29 cellular contexts compared by ENCODE assay signal in the genomic region with DNA sequence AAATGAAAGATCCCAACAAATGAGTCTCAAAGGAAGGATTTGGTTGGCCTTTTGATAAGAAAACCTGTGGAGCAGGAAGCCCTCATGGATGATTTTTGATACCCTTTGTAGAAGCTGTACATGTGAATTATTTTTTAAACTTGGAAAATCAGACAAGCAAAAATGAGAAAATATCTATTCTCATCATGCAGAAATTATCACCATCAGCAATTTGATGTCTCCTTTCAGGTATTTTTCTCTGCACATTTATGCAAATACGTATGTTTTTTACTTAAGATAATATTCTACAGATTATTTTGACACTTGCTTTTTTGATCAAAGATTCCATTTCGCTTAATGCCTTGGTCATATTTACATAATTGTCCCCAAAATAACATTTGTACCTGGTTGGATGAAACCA. TPM values are rescaled to one million over a fixed set of nuclear protein-coding genes. Genes with fewer than 3 reads are reported as not detected.
"Had no signal": no experiment of that assay in that cellular context is flagged by ENCODE, and none has a peak within 500 bp of the region (broad histone marks: within the 10 kb centered on the region; RNA-seq: fewer than 3 reads in every experiment).

No MANE protein-coding gene starts in this region.

- ATAC-seq: left cardiac atrium; left lobe of liver; lower lobe of right lung; naive thymus-derived CD8-positive, alpha-beta T cell; pancreas; right cardiac atrium; stimulated activated effector memory CD8-positive, alpha-beta T cell treated with anti-CD3 and anti-CD28 coated beads, Interleukin-12 subunit alpha, Interleukin-12 subunit beta, amount 100 ng/mL, for 72 hours; upper lobe of right lung had no signal

- H3K36me3 ChIP-seq: lower lobe of right lung, pancreas, prostate gland, sigmoid colon, suprapubic skin, thoracic aorta, tibial artery, upper lobe of right lung had no signal

- FAIRE-seq: keratinocyte, pancreas, small intestine, urothelium cell line had no signal

- H3K9me3 ChIP-seq: lower lobe of right lung, pancreas, prostate gland, sigmoid colon, spleen, thoracic aorta, tibial artery, upper lobe of right lung had no signal

- DNase-seq: hippocampal formation; kidney glomerular epithelial cell; left cardiac atrium; lower lobe of right lung; mammary epithelial cell; mesenchymal stem cell; naive thymus-derived CD8-positive, alpha-beta T cell; nucleus accumbens; pancreas; retina; right cardiac atrium; sigmoid colon; small intestine; stimulated activated naive CD4-positive, alpha-beta T cell; tibial artery; trophoblast cell; upper lobe of right lung had no signal

- H3K9me3 Mint-ChIP-seq: nephron; neural crest cell; stimulated activated effector memory CD8-positive, alpha-beta T cell treated with anti-CD3 and anti-CD28 coated beads, Interleukin-12 subunit alpha, Interleukin-12 subunit beta, amount 100 ng/mL, for 72 hours; stimulated activated naive CD8-positive, alpha-beta T cell treated with anti-CD3 and anti-CD28 coated beads, Interleukin-15, Interleukin-2, amounts not matched to agents 100 ng/mL and 50 ng/mL, for 24 hours had no signal

- H3K4me3 Mint-ChIP-seq: naive thymus-derived CD8-positive, alpha-beta T cell; nephron; neural crest cell; stimulated activated effector memory CD8-positive, alpha-beta T cell treated with anti-CD3 and anti-CD28 coated beads, Interleukin-12 subunit alpha, Interleukin-12 subunit beta, amount 100 ng/mL, for 72 hours; stimulated activated naive CD8-positive, alpha-beta T cell treated with anti-CD3 and anti-CD28 coated beads, Interleukin-15, Interleukin-2, amounts not matched to agents 100 ng/mL and 50 ng/mL, for 24 hours had no signal

- H3K4me3 ChIP-seq: lower lobe of right lung, pancreas, prostate gland, sigmoid colon, spleen, suprapubic skin, thoracic aorta, tibial artery, upper lobe of right lung had no signal

- H3K36me3 Mint-ChIP-seq: stimulated activated effector memory CD8-positive, alpha-beta T cell treated with anti-CD3 and anti-CD28 coated beads, Interleukin-12 subunit alpha, Interleukin-12 subunit beta, amount 100 ng/mL, for 72 hours had no signal

- H3K27ac Mint-ChIP-seq: naive thymus-derived CD8-positive, alpha-beta T cell; nephron; stimulated activated effector memory CD8-positive, alpha-beta T cell treated with anti-CD3 and anti-CD28 coated beads, Interleukin-12 subunit alpha, Interleukin-12 subunit beta, amount 100 ng/mL, for 72 hours; stimulated activated naive CD8-positive, alpha-beta T cell treated with anti-CD3 and anti-CD28 coated beads, Interleukin-15, Interleukin-2, amounts not matched to agents 100 ng/mL and 50 ng/mL, for 24 hours had no signal

- H3K27ac ChIP-seq: lower lobe of right lung, pancreas, prostate gland, sigmoid colon, spleen, suprapubic skin, thoracic aorta, tibial artery, upper lobe of right lung had no signal

- H3K4me1 ChIP-seq: pancreas had no signal

RNA-seq across cellular contexts. Expression of a gene that starts 7.2 kb away (rescaled TPM):
- total RNA-seq: neural crest cell, osteoblast had no signal
- polyA plus RNA-seq: naive thymus-derived CD8-positive, alpha-beta T cell had no signal

RNA-seq across cellular contexts. Expression of a gene that starts 58.6 kb away (rescaled TPM):
- total RNA-seq: left lobe of liver; lower lobe of right lung; mammary epithelial cell; naive thymus-derived CD8-positive, alpha-beta T cell; neural crest cell; osteoblast; suprapubic skin; thoracic aorta; upper lobe of right lung had no signal
- polyA plus RNA-seq: keratinocyte; mammary epithelial cell; naive thymus-derived CD8-positive, alpha-beta T cell had no signal
